Comparison of ENCODE assay signal across 1 cellular context in genomic region chr9:125706661-125707539, GRCh38.
TF ChIP-seq lines count a peak whose summit lies in the region.

MAPKAP1 (minus strand) TSS chr9:125707208; CDS start chr9:125672574, 34,634 bp downstream.

TF ChIP-seq in HepG2, 621 proteins besides CTCF, POLR2A, EP300 and RAD21 (continued from another document and continues in another):
- TF ChIP-seq, protein P1, sequence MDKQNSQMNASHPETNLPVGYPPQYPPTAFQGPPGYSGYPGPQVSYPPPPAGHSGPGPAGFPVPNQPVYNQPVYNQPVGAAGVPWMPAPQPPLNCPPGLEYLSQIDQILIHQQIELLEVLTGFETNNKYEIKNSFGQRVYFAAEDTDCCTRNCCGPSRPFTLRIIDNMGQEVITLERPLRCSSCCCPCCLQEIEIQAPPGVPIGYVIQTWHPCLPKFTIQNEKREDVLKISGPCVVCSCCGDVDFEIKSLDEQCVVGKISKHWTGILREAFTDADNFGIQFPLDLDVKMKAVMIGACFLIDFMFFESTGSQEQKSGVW (CRISPR knock-in tag; IDR thresholded peaks at IDR 0.05; ENCODE audit: borderline replicate concordance) = no peak
- TF ChIP-seq SIN3B (IDR thresholded peaks at IDR 0.05; ENCODE audit: low read length) (no peak), HNRNPUL1 (IDR thresholded peaks at IDR 0.05; ENCODE audit: low read depth, low read length) (0 out of 2 replicates have a peak, but pooled peaks have one; percentile 26), ZNF546 (CRISPR knock-in tag; conservative IDR thresholded peaks at IDR 0.05) (no peak), PHB2 (IDR thresholded peaks at IDR 0.05; ENCODE audit: partially characterized antibody) (no peak), ZNF333 (CRISPR knock-in tag; IDR thresholded peaks at IDR 0.05; ENCODE audit: borderline replicate concordance) (0 out of 2 replicates have a peak, but pooled peaks have one; percentile 82), ISX (CRISPR knock-in tag; conservative IDR thresholded peaks at IDR 0.05) (no peak), ZNF20 (CRISPR knock-in tag; IDR thresholded peaks at IDR 0.05) (no peak), LRRFIP1 (CRISPR knock-in tag; conservative IDR thresholded peaks at IDR 0.05) (no peak), E2F1 (CRISPR knock-in tag; IDR thresholded peaks at IDR 0.05) (no peak), MTERF4 (CRISPR knock-in tag; IDR thresholded peaks at IDR 0.05) (no peak; the same call in 1 of the 2 replicates), SRSF4 (IDR thresholded peaks at IDR 0.05; ENCODE audit: low read depth, low read length, poor library complexity, severe bottlenecking) (no peak), EED (CRISPR knock-in tag; IDR thresholded peaks at IDR 0.05) (no peak), ZNF446 (CRISPR knock-in tag; IDR thresholded peaks at IDR 0.05) (0 out of 2 replicates have a peak, but pooled peaks have one; percentile 33), ZNF138 (CRISPR knock-in tag; IDR thresholded peaks at IDR 0.05; ENCODE audit: low read depth) (no peak), ZNF615 (CRISPR knock-in tag; IDR thresholded peaks at IDR 0.05; ENCODE audit: borderline replicate concordance) (no peak), MAFF (IDR thresholded peaks at IDR 0.05; ENCODE audit: low read depth, low read length) (no peak), TGIF2 (CRISPR knock-in tag; IDR thresholded peaks at IDR 0.05) (no peak; the same call in 1 of the 2 replicates), ADNP (CRISPR knock-in tag; IDR thresholded peaks at IDR 0.05) (no peak), TOE1 (CRISPR knock-in tag; IDR thresholded peaks at IDR 0.05) (no peak; the same call in 1 of the 2 replicates), KLF6 (CRISPR knock-in tag; IDR thresholded peaks at IDR 0.05) (0 out of 2 replicates have a peak, but pooled peaks have one; percentile 69), ZNF841 (CRISPR knock-in tag; IDR thresholded peaks at IDR 0.05; ENCODE audit: borderline replicate concordance) (no peak), ZNF430 (CRISPR knock-in tag; IDR thresholded peaks at IDR 0.05) (no peak; the same call in 1 of the 2 replicates), KAT8 (CRISPR knock-in tag; IDR thresholded peaks at IDR 0.05) (peak; percentile 97), KAT2B (IDR thresholded peaks at IDR 0.05; ENCODE audit: borderline replicate concordance, low read depth, low read length) (no peak), ZNF780A (CRISPR knock-in tag; IDR thresholded peaks at IDR 0.05) (no peak), WIZ (CRISPR knock-in tag; IDR thresholded peaks at IDR 0.05) (peak; percentile 58; the same call in 1 of the 2 replicates), MTA3 (CRISPR knock-in tag; IDR thresholded peaks at IDR 0.05) (no peak), HOXA5 (CRISPR knock-in tag; IDR thresholded peaks at IDR 0.05) (0 out of 2 replicates have a peak, but pooled peaks have one; percentile 31), KDM5B (CRISPR knock-in tag; IDR thresholded peaks at IDR 0.05; ENCODE audit: borderline replicate concordance) (peak; percentile 85; the same call in 1 of the 2 replicates), STAT5B (CRISPR knock-in tag; IDR thresholded peaks at IDR 0.05) (0 out of 2 replicates have a peak, but pooled peaks have one; percentile 9), NR3C1 (CRISPR knock-in tag; IDR thresholded peaks at IDR 0.05) (no peak), ZNF784 (CRISPR knock-in tag; IDR thresholded peaks at IDR 0.05; ENCODE audit: borderline replicate concordance) (peak; percentile 42; the same call in 1 of the 2 replicates), REPIN1 (CRISPR knock-in tag; IDR thresholded peaks at IDR 0.05; ENCODE audit: borderline replicate concordance, low read depth) (no peak), ZNF552 (CRISPR knock-in tag; IDR thresholded peaks at IDR 0.05; ENCODE audit: borderline replicate concordance) (no peak), ZSCAN20 (CRISPR knock-in tag; IDR thresholded peaks at IDR 0.05; ENCODE audit: borderline replicate concordance) (no peak), ZNF432 (CRISPR knock-in tag; IDR thresholded peaks at IDR 0.05; ENCODE audit: borderline replicate concordance) (no peak), ZNF484 (CRISPR knock-in tag; IDR thresholded peaks at IDR 0.05; ENCODE audit: borderline replicate concordance, low read depth) (no peak), SP5 (CRISPR knock-in tag; IDR thresholded peaks at IDR 0.05; ENCODE audit: borderline replicate concordance, low read depth) (no peak), ZNF75D (CRISPR knock-in tag; IDR thresholded peaks at IDR 0.05; ENCODE audit: borderline replicate concordance) (no peak), MYNN (CRISPR knock-in tag; IDR thresholded peaks at IDR 0.05; ENCODE audit: low read depth) (0 out of 2 replicates have a peak, but pooled peaks have one; percentile 69), AHR (CRISPR knock-in tag; IDR thresholded peaks at IDR 0.05) (no peak), MLLT10 (CRISPR knock-in tag; IDR thresholded peaks at IDR 0.05) (no peak), ETV6 (CRISPR knock-in tag; conservative IDR thresholded peaks at IDR 0.05) (no peak; the same call in 1 of the 2 replicates), SMC3 (IDR thresholded peaks at IDR 0.05; ENCODE audit: low read length) (no peak), KDM1A (CRISPR knock-in tag; IDR thresholded peaks at IDR 0.05) (no peak), ZNF234 (CRISPR knock-in tag; conservative IDR thresholded peaks at IDR 0.05) (no peak), ZNF441 (CRISPR knock-in tag; IDR thresholded peaks at IDR 0.05; ENCODE audit: borderline replicate concordance) (no peak), ZNF362 (CRISPR knock-in tag; IDR thresholded peaks at IDR 0.05; ENCODE audit: borderline replicate concordance) (no peak; the same call in 1 of the 2 replicates), FOXC1 (CRISPR knock-in tag; IDR thresholded peaks at IDR 0.05; ENCODE audit: borderline replicate concordance) (peak; percentile 21; the same call in 1 of the 2 replicates), CCAR2 (optimal IDR thresholded peaks at IDR 0.05; ENCODE audit: low read depth, low read length) (no peak), ZNF230 (CRISPR knock-in tag; IDR thresholded peaks at IDR 0.05) (peak; percentile 86), SIN3A (IDR thresholded peaks at IDR 0.05; ENCODE audit: borderline replicate concordance, low read depth, low read length) (no peak)
- TF ChIP-seq, protein P2, sequence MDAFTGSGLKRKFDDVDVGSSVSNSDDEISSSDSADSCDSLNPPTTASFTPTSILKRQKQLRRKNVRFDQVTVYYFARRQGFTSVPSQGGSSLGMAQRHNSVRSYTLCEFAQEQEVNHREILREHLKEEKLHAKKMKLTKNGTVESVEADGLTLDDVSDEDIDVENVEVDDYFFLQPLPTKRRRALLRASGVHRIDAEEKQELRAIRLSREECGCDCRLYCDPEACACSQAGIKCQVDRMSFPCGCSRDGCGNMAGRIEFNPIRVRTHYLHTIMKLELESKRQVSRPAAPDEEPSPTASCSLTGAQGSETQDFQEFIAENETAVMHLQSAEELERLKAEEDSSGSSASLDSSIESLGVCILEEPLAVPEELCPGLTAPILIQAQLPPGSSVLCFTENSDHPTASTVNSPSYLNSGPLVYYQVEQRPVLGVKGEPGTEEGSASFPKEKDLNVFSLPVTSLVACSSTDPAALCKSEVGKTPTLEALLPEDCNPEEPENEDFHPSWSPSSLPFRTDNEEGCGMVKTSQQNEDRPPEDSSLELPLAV (CRISPR knock-in tag; conservative IDR thresholded peaks at IDR 0.05; ENCODE audit: low read depth) = no peak
- TF ChIP-seq, protein P3, sequence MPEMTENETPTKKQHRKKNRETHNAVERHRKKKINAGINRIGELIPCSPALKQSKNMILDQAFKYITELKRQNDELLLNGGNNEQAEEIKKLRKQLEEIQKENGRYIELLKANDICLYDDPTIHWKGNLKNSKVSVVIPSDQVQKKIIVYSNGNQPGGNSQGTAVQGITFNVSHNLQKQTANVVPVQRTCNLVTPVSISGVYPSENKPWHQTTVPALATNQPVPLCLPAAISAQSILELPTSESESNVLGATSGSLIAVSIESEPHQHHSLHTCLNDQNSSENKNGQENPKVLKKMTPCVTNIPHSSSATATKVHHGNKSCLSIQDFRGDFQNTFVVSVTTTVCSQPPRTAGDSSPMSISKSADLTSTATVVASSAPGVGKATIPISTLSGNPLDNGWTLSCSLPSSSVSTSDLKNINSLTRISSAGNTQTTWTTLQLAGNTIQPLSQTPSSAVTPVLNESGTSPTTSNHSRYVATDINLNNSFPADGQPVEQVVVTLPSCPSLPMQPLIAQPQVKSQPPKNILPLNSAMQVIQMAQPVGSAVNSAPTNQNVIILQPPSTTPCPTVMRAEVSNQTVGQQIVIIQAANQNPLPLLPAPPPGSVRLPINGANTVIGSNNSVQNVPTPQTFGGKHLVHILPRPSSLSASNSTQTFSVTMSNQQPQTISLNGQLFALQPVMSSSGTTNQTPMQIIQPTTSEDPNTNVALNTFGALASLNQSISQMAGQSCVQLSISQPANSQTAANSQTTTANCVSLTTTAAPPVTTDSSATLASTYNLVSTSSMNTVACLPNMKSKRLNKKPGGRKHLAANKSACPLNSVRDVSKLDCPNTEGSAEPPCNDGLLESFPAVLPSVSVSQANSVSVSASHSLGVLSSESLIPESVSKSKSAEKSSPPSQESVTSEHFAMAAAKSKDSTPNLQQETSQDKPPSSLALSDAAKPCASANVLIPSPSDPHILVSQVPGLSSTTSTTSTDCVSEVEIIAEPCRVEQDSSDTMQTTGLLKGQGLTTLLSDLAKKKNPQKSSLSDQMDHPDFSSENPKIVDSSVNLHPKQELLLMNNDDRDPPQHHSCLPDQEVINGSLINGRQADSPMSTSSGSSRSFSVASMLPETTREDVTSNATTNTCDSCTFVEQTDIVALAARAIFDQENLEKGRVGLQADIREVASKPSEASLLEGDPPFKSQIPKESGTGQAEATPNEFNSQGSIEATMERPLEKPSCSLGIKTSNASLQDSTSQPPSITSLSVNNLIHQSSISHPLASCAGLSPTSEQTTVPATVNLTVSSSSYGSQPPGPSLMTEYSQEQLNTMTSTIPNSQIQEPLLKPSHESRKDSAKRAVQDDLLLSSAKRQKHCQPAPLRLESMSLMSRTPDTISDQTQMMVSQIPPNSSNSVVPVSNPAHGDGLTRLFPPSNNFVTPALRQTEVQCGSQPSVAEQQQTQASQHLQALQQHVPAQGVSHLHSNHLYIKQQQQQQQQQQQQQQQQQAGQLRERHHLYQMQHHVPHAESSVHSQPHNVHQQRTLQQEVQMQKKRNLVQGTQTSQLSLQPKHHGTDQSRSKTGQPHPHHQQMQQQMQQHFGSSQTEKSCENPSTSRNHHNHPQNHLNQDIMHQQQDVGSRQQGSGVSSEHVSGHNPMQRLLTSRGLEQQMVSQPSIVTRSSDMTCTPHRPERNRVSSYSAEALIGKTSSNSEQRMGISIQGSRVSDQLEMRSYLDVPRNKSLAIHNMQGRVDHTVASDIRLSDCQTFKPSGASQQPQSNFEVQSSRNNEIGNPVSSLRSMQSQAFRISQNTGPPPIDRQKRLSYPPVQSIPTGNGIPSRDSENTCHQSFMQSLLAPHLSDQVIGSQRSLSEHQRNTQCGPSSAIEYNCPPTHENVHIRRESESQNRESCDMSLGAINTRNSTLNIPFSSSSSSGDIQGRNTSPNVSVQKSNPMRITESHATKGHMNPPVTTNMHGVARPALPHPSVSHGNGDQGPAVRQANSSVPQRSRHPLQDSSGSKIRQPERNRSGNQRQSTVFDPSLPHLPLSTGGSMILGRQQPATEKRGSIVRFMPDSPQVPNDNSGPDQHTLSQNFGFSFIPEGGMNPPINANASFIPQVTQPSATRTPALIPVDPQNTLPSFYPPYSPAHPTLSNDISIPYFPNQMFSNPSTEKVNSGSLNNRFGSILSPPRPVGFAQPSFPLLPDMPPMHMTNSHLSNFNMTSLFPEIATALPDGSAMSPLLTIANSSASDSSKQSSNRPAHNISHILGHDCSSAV (CRISPR knock-in tag; IDR thresholded peaks at IDR 0.05; ENCODE audit: borderline replicate concordance) = no peak
